Comparison of ENCODE assay signal across 8 cellular contexts in the genomic region with DNA sequence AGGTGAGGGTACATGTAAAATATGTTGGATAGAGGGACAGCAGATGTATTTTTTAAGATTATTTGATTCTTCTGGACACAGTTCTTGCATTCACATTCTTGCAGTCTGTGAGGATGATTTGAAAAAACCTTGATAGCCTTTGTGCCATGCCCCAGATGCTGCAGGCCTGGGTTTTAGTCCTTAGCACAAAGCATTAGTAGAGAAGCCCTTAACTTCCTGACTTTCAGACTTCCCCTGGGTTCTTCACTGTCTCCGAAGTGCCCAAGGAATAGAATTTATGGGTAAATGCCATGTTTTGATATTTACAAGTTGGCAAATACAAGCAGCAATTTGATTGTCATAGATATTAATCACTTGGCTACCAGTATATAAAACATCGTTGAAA.
DNase-seq lines count a peak whose midpoint lies in the region; ATAC-seq and TF ChIP-seq lines count a peak whose summit lies in the region.

No MANE protein-coding gene starts in this region.

- DNase-seq in DND-41 (no peak), RPMI8226 (peak; percentile 18), endothelial cell (ENCODE audit: low spot score) (no peak), trophoblast cell (no peak), NCI-H446 treated with DMSO at 0.1 percent for 48 hours (lab: John Stamatoyannopoulos, UW) (no peak), NCI-H2196 (lab: John Stamatoyannopoulos, UW; ENCODE audit: unreplicated experiment) (no peak)

- no peak overlapping the region for H3K14ac ChIP-seq in trophoblast cell (ENCODE audit: low read length)

- H3K4me1 ChIP-seq in DND-41 (ENCODE audit: insufficient read depth, low read length) (peaks cover 93% of the 10 kb centered on the region), trophoblast cell (ENCODE audit: control insufficient read depth in 1 of 2, insufficient read depth in 2 of 2, low read length in 2 of 2) (peaks cover 0 to 8% of the 10 kb centered on the region in 2 experiments)

- H4K20me1 ChIP-seq in DND-41 (ENCODE audit: insufficient read depth, low read length), result no peaks in the 10 kb centered on the region

- H3K36me3 Mint-ChIP-seq in endothelial cell (ENCODE audit: low read depth, unreplicated experiment), result no peaks in the 10 kb centered on the region

- H3K18ac ChIP-seq in trophoblast cell (ENCODE audit: low read length), result no peak overlapping the region

- no peak overlapping the region for H3K23ac ChIP-seq in trophoblast cell (ENCODE audit: low read length)

- H3K4me3 Mint-ChIP-seq in endothelial cell (ENCODE audit: unreplicated experiment), result no peak overlapping the region

- no peaks in the 10 kb centered on the region for H3K9me3 Mint-ChIP-seq in endothelial cell (ENCODE audit: unreplicated experiment)

- ATAC-seq in DND-41 (ENCODE audit: insufficient read depth, low read depth), result peak; percentile 33; the same call in 2 of the 3 replicates
- ATAC-seq in GM18868 (IDR thresholded peaks at IDR 0.05; ENCODE audit: unreplicated experiment), result no peak
- ATAC-seq in HG03025 (IDR thresholded peaks at IDR 0.05; ENCODE audit: low FRiP score, unreplicated experiment), result no peak

- peak overlapping the region; percentile 81 for H2BK120ac ChIP-seq in trophoblast cell (ENCODE audit: insufficient read depth, low read length, poor library complexity)

- no peaks in the 10 kb centered on the region for H3K9me3 ChIP-seq in DND-41 (ENCODE audit: insufficient read depth, low read length, severe bottlenecking)
- peaks cover 1% of the 10 kb centered on the region for H3K9me3 ChIP-seq in trophoblast cell (ENCODE audit: insufficient read depth, low read depth, low read length)

- H3K27ac Mint-ChIP-seq in endothelial cell (ENCODE audit: unreplicated experiment), result peak overlapping the region; percentile 96

- H3K79me2 ChIP-seq in DND-41 (ENCODE audit: insufficient read depth, low read length), result peaks cover 7% of the 10 kb centered on the region
- H3K79me2 ChIP-seq in trophoblast cell (ENCODE audit: control insufficient read depth, insufficient read depth, low read length, poor library complexity), result no peaks in the 10 kb centered on the region

- H3K27ac ChIP-seq in DND-41 (ENCODE audit: low read length), result peak overlapping the region; percentile 74
- H3K27ac ChIP-seq in trophoblast cell (ENCODE audit: low read depth, low read length), result peak overlapping the region; percentile 80

- no peaks in the 10 kb centered on the region for H3K79me1 ChIP-seq in trophoblast cell (ENCODE audit: low read length)

- H2AK5ac ChIP-seq in trophoblast cell (ENCODE audit: low read length), result no peak overlapping the region

- H2BK12ac ChIP-seq in trophoblast cell (ENCODE audit: low read length), result no peak overlapping the region

- H4K12ac ChIP-seq in trophoblast cell (ENCODE audit: low read depth, low read length), result no peak overlapping the region

- H3K4me3 ChIP-seq in DND-41 (ENCODE audit: low read depth in 1 of 2, low read length in 2 of 2) (no peak overlapping the region), trophoblast cell (ENCODE audit: low read depth, low read length) (no peak overlapping the region)

- no peak overlapping the region for H3K4ac ChIP-seq in trophoblast cell (ENCODE audit: low read depth, low read length)

- TF ChIP-seq CTCF in DND-41 (IDR thresholded peaks at IDR 0.05; ENCODE audit: borderline replicate concordance, extremely low read depth, low read length, poor library complexity, severe bottlenecking), result no peak
- no peak for TF ChIP-seq CTCF in endothelial cell (IDR thresholded peaks at IDR 0.05; ENCODE audit: unreplicated experiment)

- no peak overlapping the region for H4K8ac ChIP-seq in trophoblast cell (ENCODE audit: low read depth, low read length)

- H3K27me3 ChIP-seq in DND-41 (ENCODE audit: insufficient read depth, low read length, poor library complexity) (no peaks in the 10 kb centered on the region), trophoblast cell (ENCODE audit: insufficient read depth, low read length) (no peaks in the 10 kb centered on the region)

- no CpG with 5 or more reads among the region's 2 CpGs for WGBS in trophoblast cell (ENCODE audit: extremely low coverage, insufficient coverage, insufficient read length)

- H3K36me3 ChIP-seq in DND-41 (ENCODE audit: insufficient read depth, low read length), result peaks cover 49% of the 10 kb centered on the region
- peaks cover 0 to 2% of the 10 kb centered on the region in 2 experiments for H3K36me3 ChIP-seq in trophoblast cell (ENCODE audit: control insufficient read depth in 1 of 2, insufficient read depth in 2 of 2, low read length in 2 of 2)

- peak overlapping the region; percentile 14 for H3K9ac ChIP-seq in DND-41 (ENCODE audit: low read depth, low read length)
- H3K9ac ChIP-seq in trophoblast cell (ENCODE audit: low read length), result no peak overlapping the region

- H3K4me1 Mint-ChIP-seq in endothelial cell (ENCODE audit: unreplicated experiment), result peaks cover 43% of the 10 kb centered on the region

- no peak overlapping the region for H4K91ac ChIP-seq in trophoblast cell (ENCODE audit: low read depth, low read length)

- H3K4me2 ChIP-seq in DND-41 (ENCODE audit: insufficient read depth, low read length) (peak overlapping the region; percentile 24), trophoblast cell (ENCODE audit: low read length) (peak overlapping the region; percentile 31)

- H2AFZ ChIP-seq in DND-41 (ENCODE audit: low read depth, low read length) (no peak overlapping the region), trophoblast cell (ENCODE audit: insufficient read depth, low read length, poor library complexity) (peak overlapping the region; percentile 40)

- no peak overlapping the region for H2BK5ac ChIP-seq in trophoblast cell (ENCODE audit: low read depth, low read length, poor library complexity)

- H3K27me3 Mint-ChIP-seq in endothelial cell (ENCODE audit: unreplicated experiment), result peaks cover 1% of the 10 kb centered on the region
